9 cellular contexts compared by ENCODE assay signal in the genomic region with DNA sequence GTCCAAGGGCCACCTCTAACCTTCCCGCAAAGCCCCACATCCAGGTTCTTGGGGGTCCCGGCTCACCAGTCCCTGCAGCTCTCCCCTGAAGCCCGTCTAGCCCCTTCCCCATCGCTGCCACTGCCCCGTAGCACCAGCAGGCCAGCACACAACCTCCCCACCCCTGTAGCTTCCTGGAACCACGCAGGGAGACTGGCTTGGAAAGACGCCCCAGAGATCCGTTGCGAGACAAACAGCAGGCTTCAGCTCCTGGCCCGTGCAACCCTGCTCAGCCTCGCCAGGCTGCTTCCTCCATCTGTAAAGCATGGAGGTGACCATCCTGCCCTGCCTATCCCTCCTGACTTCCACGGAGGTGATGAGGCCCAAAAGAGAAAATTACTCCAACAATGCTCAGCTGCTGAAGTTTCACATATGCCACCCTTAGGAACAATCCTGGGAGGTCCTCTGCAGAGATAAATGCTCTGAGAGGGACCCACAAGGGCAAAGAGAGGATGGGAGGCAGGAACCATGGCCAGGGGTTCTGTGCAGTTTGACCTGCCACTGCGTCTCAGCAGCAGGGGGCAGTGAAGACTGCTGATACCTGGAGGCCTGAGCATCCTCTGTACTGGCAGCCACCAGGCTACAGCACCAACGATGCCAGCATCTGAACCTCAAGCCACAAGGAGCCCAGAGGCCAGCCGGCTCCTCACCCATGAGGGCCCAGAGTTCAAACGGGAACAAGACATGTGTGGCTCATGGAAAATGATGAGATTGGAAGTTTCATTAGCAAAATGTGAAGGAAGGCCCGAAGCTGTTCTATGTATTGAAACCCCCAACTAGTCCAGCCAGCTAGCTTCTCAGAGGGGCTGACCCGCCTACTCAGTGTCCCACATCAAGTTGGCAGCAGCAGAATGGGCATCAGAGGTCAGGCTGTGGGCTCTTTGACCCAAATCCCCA. TPM values are rescaled to one million over a fixed set of nuclear protein-coding genes. Genes with fewer than 3 reads are reported as not detected.
DNase-seq lines count a peak whose midpoint lies in the region; ATAC-seq and TF ChIP-seq lines count a peak whose summit lies in the region.
"Had no signal": no experiment of that assay in that cellular context is flagged by ENCODE, and none has a peak within 500 bp of the region (broad histone marks: within the 10 kb centered on the region; RNA-seq: fewer than 3 reads in every experiment).

No MANE protein-coding gene starts in this region.

- no peaks in the 10 kb centered on the region for H3K9me3 Mint-ChIP-seq in activated naive CD4-positive, alpha-beta T cell treated with anti-CD3 and anti-CD28 coated beads, Interleukin-2, amount 10 ng/mL, durations not matched to agents 7 days and 5 days

- DNase-seq in BE2C = peak; percentile 34
- peak; percentile 77 for DNase-seq in activated naive CD4-positive, alpha-beta T cell treated with anti-CD3 and anti-CD28 coated beads, Interleukin-2, amount 10 ng/mL, durations not matched to agents 7 days and 5 days
- no peak for DNase-seq in inferior parietal cortex (ENCODE audit: extremely low spot score)

- H3K4me1 ChIP-seq in BE2C = no peaks in the 10 kb centered on the region
- H3K4me1 ChIP-seq in Loucy (ENCODE audit: insufficient read depth, low read length, poor library complexity, severe bottlenecking) = peaks cover 14% of the 10 kb centered on the region
- peaks cover 31% of the 10 kb centered on the region for H3K4me1 ChIP-seq in mucosa of stomach (ENCODE audit: control insufficient read depth, insufficient read depth, low read length)

- H3K27me3 Mint-ChIP-seq in activated naive CD4-positive, alpha-beta T cell treated with anti-CD3 and anti-CD28 coated beads, Interleukin-2, amount 10 ng/mL, durations not matched to agents 7 days and 5 days = no peaks in the 10 kb centered on the region

- H3K4me1 Mint-ChIP-seq in activated naive CD4-positive, alpha-beta T cell treated with anti-CD3 and anti-CD28 coated beads, Interleukin-2, amount 10 ng/mL, durations not matched to agents 7 days and 5 days = peaks cover 53% of the 10 kb centered on the region

- H3K9ac ChIP-seq in Loucy (ENCODE audit: low read depth, low read length, poor library complexity, severe bottlenecking) (no peak overlapping the region), mucosa of stomach (ENCODE audit: low read length) (peak overlapping the region; percentile 5)

- peaks cover 24% of the 10 kb centered on the region for H4K20me1 ChIP-seq in Loucy (ENCODE audit: insufficient read depth, low read length, poor library complexity, severe bottlenecking)

- H3K4me3 Mint-ChIP-seq in activated naive CD4-positive, alpha-beta T cell treated with anti-CD3 and anti-CD28 coated beads, Interleukin-2, amount 10 ng/mL, durations not matched to agents 7 days and 5 days = no peak overlapping the region

- H3K27me3 ChIP-seq in BE2C (no peaks in the 10 kb centered on the region), Loucy (ENCODE audit: insufficient read depth, low read length, poor library complexity, severe bottlenecking) (no peaks in the 10 kb centered on the region), mucosa of stomach (ENCODE audit: control insufficient read depth, insufficient read depth, low read length) (no peaks in the 10 kb centered on the region)

- H3K9me2 ChIP-seq in Loucy (replicated peaks; ENCODE audit: low read depth, low read length) = no peaks in the 10 kb centered on the region

- H3K4me2 ChIP-seq in Loucy (ENCODE audit: low read depth, low read length, poor library complexity, severe bottlenecking) = no peak overlapping the region

- H3K9me3 ChIP-seq in BE2C (no peaks in the 10 kb centered on the region), Loucy (ENCODE audit: insufficient read depth, low read depth, low read length) (no peaks in the 10 kb centered on the region), mucosa of stomach (ENCODE audit: control insufficient read depth, low read length) (no peaks in the 10 kb centered on the region)

- no peak overlapping the region for H3K27ac Mint-ChIP-seq in activated naive CD4-positive, alpha-beta T cell treated with anti-CD3 and anti-CD28 coated beads, Interleukin-2, amount 10 ng/mL, durations not matched to agents 7 days and 5 days

- H3K36me3 ChIP-seq in BE2C (peaks cover 4% of the 10 kb centered on the region; the same call in 1 of the 2 replicates), Loucy (ENCODE audit: insufficient read depth, low read length) (no peaks in the 10 kb centered on the region; the same call in 1 of the 2 replicates), mucosa of stomach (ENCODE audit: control insufficient read depth, insufficient read depth, low read length) (no peaks in the 10 kb centered on the region)

- no peaks in the 10 kb centered on the region for H3F3A ChIP-seq in Loucy (ENCODE audit: low read depth)

- no peak overlapping the region for H2AFZ ChIP-seq in Loucy (ENCODE audit: low read length)

- TF ChIP-seq CTCF in BE2C (IDR thresholded peaks at IDR 0.05; ENCODE audit: low read depth, low read length) (peak; percentile 54), Loucy (conservative IDR thresholded peaks at IDR 0.05; ENCODE audit: low read length) (peak; percentile 59)

- H3K4me3 ChIP-seq in BE2C (ENCODE audit: low read depth, low read length) = no peak overlapping the region
- no peak overlapping the region for H3K4me3 ChIP-seq in Loucy (ENCODE audit: low read length, poor library complexity, severe bottlenecking)
- H3K4me3 ChIP-seq in mucosa of stomach (ENCODE audit: low read length) = no peak overlapping the region

- H3K36me3 Mint-ChIP-seq in activated naive CD4-positive, alpha-beta T cell treated with anti-CD3 and anti-CD28 coated beads, Interleukin-2, amount 10 ng/mL, durations not matched to agents 7 days and 5 days = peaks cover 12% of the 10 kb centered on the region

- CTCF ChIA-PET in activated naive CD4-positive, alpha-beta T cell treated with anti-CD3 and anti-CD28 coated beads, Interleukin-2, amount 10 ng/mL, durations not matched to agents 7 days and 5 days (lab: Charles Lee) = interaction anchor here (0.7 to 2.6 kb wide), 2 partner anchors 13 to 73 kb away, joined by 3 to 6 read pairs; partner anchors contain the start of gene SLC25A1

- peaks cover 86% of the 10 kb centered on the region for H3K79me2 ChIP-seq in Loucy (ENCODE audit: insufficient read depth, low read length)

- ATAC-seq in GM18498 (IDR thresholded peaks at IDR 0.05; ENCODE audit: unreplicated experiment) = no peak
- no peak for ATAC-seq in GM21423 (IDR thresholded peaks at IDR 0.05; ENCODE audit: unreplicated experiment)
- ATAC-seq in GM21367 (IDR thresholded peaks at IDR 0.05; ENCODE audit: unreplicated experiment) = no peak

RNA-seq across cellular contexts. Expression of gene DGCR2, which starts 16.1 kb away (rescaled TPM):
- 69.5 TPM for polyA plus RNA-seq in BE2C (2012; ENCODE audit: insufficient read depth, insufficient read length, low read depth)

RNA-seq across cellular contexts. Expression of gene TSSK2, which starts 25.0 kb away (rescaled TPM):
- polyA plus RNA-seq in BE2C (2012; ENCODE audit: insufficient read depth, insufficient read length, low read depth) = 6.5 TPM

RNA-seq across cellular contexts. Expression of gene ESS2, which starts 38.3 kb away (rescaled TPM):
- 40.2 TPM for polyA plus RNA-seq in BE2C (2012; ENCODE audit: insufficient read depth, insufficient read length, low read depth)

RNA-seq across cellular contexts. Expression of gene GSC2, which starts 44.0 kb away (rescaled TPM):
- polyA plus RNA-seq in BE2C (2012; ENCODE audit: insufficient read depth, insufficient read length, low read depth) = not detected
- polyA plus RNA-seq: aorta had no signal
